Comparison of ENCODE assay signal across 1 cellular context in the genomic region with DNA sequence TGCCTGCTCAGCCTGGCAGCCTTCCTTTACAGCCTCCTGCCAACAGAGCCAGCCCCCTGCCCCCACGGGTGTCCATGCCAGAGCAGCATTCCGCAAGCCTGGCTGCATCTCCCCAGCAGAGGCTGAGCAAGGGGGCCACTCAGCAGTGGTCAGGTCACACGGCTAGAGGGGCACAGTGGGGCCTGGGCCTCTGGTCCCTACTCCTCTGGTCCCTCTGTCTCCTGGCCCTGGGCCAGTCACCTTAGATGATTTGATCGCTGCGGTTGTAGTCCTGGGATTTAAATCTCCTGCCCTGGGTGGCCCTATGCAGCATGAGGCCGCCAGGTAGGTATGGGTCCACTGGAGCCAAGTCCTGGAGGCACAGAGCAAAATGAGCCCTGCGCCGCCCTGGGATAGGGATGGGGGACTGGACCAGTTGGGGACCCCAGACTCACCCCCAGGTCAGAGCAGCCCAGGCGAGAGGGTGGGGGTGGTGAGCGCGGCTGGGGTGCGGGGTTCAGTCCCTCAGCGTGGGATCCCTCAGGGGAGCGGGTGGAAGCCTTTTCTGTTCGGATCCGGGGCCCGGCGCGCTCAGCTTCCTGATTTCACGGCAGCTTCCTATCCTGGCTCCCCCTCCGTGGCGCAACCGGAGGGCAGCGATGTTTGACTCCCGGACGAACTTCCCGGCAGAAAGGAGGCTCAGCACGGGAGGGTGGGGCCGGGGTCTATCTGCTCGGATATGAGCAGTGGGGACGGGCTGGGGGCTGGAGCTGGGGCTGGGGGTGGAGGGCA.
TF ChIP-seq lines count a peak whose summit lies in the region.

Gene ZBTB47, plus strand, starts transcription at position 138 of the 771 bp plus-strand sequence. CDS start 4,659 bp downstream, outside the sequence.

TF ChIP-seq in H1, 55 proteins besides CTCF, POLR2A, EP300 and RAD21 (continued from another document):
- TF ChIP-seq ATF2 (IDR thresholded peaks at IDR 0.05; ENCODE audit: low read length) (no peak), HDAC6 (IDR thresholded peaks at IDR 0.05; ENCODE audit: low read depth, low read length) (no peak), BACH1 (IDR thresholded peaks at IDR 0.05; ENCODE audit: low read length) (no peak), SUZ12 (IDR thresholded peaks at IDR 0.05; ENCODE audit: low read length) (no peak), RFX5 (IDR thresholded peaks at IDR 0.05; ENCODE audit: borderline replicate concordance, low read depth, low read length) (no peak), GTF2F1 (IDR thresholded peaks at IDR 0.05; ENCODE audit: borderline replicate concordance, low read depth, low read length) (no peak)
